8 cellular contexts compared by ENCODE assay signal in the genomic region with DNA sequence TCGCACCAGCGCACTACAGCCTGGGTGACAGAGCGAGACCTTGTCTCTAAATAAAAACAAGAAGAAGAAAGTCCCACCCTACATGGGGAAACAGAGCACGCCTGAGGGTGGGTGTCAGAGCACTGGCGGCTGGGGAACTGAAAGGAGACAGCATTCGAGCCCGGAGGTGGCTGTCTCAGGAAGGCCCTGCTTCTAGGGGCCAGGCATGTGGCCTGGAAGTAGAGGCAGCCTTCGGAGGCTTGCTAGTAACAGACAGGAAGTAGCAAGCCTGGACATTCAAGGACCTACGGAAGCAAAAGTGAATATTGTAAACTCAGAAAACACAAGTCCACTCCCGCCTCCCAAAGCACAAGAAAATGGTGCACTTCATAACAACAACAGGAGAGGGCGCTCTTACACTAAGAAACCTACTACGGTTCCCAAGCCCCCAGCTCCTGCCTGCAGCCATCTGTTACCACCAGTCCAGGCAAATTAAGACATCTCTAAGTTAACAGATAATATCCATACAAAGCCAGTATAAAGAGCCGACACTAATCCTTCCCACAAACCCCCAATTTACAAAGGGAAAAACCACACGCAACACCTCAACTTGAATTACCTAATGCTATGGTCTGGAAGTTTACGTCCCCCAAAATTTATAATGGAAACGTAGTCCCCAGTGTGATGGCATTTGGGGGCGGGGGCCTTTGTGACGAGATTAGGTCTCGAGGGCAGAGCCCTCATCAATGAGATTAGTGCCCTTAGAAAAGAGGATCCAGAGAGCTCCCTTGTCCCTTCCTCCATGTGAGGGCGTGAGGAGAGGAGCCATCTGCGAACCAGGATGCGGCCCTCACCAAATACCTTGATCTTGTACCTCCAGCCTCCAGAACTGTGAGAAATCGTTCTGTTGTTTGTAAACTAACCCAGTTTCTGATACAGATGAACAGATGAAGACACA. TPM values are rescaled to one million over a fixed set of nuclear protein-coding genes. Genes with fewer than 3 reads are reported as not detected.
DNase-seq lines count a peak whose midpoint lies in the region; ATAC-seq and TF ChIP-seq lines count a peak whose summit lies in the region.

No MANE protein-coding gene starts in this region.

- H3K4me3 ChIP-seq in brain microvascular endothelial cell (ENCODE audit: low read depth, low read length) (no peak overlapping the region), retinal pigment epithelial cell (ENCODE audit: low read length) (no peak overlapping the region)

- peak; percentile 28 to 30 for DNase-seq in activated T-cell treated with anti-CD3 and anti-CD28 coated beads, Interleukin-2, amount 50 U/mL, for 48 hours
- no peak for DNase-seq in activated T-cell treated with anti-CD3 and anti-CD28 coated beads for 4 hours
- DNase-seq in NCI-H2081 treated with DMSO at 0.1 percent for 48 hours (lab: John Stamatoyannopoulos, UW), result peak; percentile 2
- no peak for DNase-seq in brain microvascular endothelial cell
- no peak for DNase-seq in retinal pigment epithelial cell (ENCODE audit: low read depth)
- no peak for DNase-seq in mesenteric fat pad (ENCODE audit: low spot score)
- no peak for DNase-seq in activated CD8-positive, alpha-beta memory T cell treated with anti-CD3 and anti-CD28 coated beads, Interleukin-2, amount 50 U/mL, for 48 hours

- H3K36me3 ChIP-seq in brain microvascular endothelial cell (replicated peaks), result no peaks in the 10 kb centered on the region

- peak; percentile 41 for TF ChIP-seq CTCF in brain microvascular endothelial cell (IDR thresholded peaks at IDR 0.05; ENCODE audit: low read depth, low read length, missing control alignments)
- TF ChIP-seq CTCF in retinal pigment epithelial cell (conservative IDR thresholded peaks at IDR 0.05; ENCODE audit: low read depth, low read length), result peak; percentile 39

- in situ Hi-C loops in brain microvascular endothelial cell (cut with HindIII; ENCODE audit: low pct_ligation_motif_present, low sequenced_read_pairs), result no loop called here

- no peak for ATAC-seq in GM18511 (IDR thresholded peaks at IDR 0.05; ENCODE audit: unreplicated experiment)

- no peaks in the 10 kb centered on the region for H3K27me3 ChIP-seq in brain microvascular endothelial cell (replicated peaks)

- H3K27ac ChIP-seq in brain microvascular endothelial cell, result no peak overlapping the region

RNA-seq across cellular contexts. Expression of a gene that starts 7.7 kb away (rescaled TPM):
- total RNA-seq in mesenteric fat pad, result not detected

Comparison
In these comparisons a context has a peak if more than half of its experiments do, and no peak if none do; other contexts are left out.
1. DNase-seq: peak in activated T-cell treated with anti-CD3 and anti-CD28 coated beads, Interleukin-2, amount 50 U/mL, for 48 hours (2 of 2) and NCI-H2081 treated with DMSO at 0.1 percent for 48 hours (single experiment); none in activated T-cell treated with anti-CD3 and anti-CD28 coated beads for 4 hours (single experiment), brain microvascular endothelial cell (single experiment), retinal pigment epithelial cell (single experiment), mesenteric fat pad (single experiment) and activated CD8-positive, alpha-beta memory T cell treated with anti-CD3 and anti-CD28 coated beads, Interleukin-2, amount 50 U/mL, for 48 hours (single experiment).